ENCODE assay signal across 15 cellular contexts in the genomic region with DNA sequence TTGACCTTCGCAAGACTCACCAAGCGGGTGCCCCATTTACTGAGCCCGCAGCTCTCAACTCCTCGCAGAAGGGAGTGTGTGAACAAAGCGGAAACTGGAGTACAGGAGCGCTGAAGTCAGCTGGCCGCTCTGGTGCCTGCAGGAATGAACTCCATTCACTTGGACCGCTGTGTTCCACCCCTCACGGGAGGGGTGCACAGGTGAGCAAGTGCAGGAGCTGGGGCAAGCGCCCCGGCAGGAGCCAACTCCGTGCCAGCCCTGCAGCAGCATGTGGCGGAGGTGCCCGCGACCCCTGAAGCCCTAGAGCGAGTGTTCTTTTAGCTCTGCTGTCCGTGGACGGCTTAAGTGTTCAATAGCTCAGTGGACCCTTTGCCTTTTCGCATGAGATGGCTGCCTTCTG.
DNase-seq lines count a peak whose midpoint lies in the region; ATAC-seq and TF ChIP-seq lines count a peak whose summit lies in the region.
"Had no signal": no experiment of that assay in that cellular context is flagged by ENCODE, and none has a peak within 500 bp of the region (broad histone marks: within the 10 kb centered on the region; RNA-seq: fewer than 3 reads in every experiment).

No MANE protein-coding gene starts in this region.

- H3K27me3 ChIP-seq in GM23338 (ENCODE audit: insufficient read depth) (no peaks in the 10 kb centered on the region), aorta (ENCODE audit: control insufficient read depth in 1 of 2, insufficient read depth in 2 of 2, low read length in 1 of 2) (no peaks in the 10 kb centered on the region)
- H3K27me3 ChIP-seq: BLaER1 treated with 17β-estradiol and CSF1 and Interleukin-3, amounts not matched to agents 10 nM and 100 nM had no signal

- ATAC-seq in GM23338 (no peak), WTC11 (peak; percentile 51), aorta (ENCODE audit: low FRiP score) (peak; percentile 7)
- ATAC-seq: CD8-positive, alpha-beta T cell had no signal

- H3F3A ChIP-seq in GM23338 (replicated peaks; ENCODE audit: low read depth): no peaks in the 10 kb centered on the region

- no peaks in the 10 kb centered on the region; the same call in 1 of the 2 replicates for H3K9me2 ChIP-seq in GM23338 (ENCODE audit: insufficient read depth)

- H4K20me1 ChIP-seq in GM23338 (replicated peaks; ENCODE audit: insufficient read depth): no peaks in the 10 kb centered on the region
- H4K20me1 ChIP-seq: BLaER1 treated with 17β-estradiol and CSF1 and Interleukin-3, amounts not matched to agents 10 nM and 100 nM had no signal

- H3K4me3 Mint-ChIP-seq in GM23338: no peak overlapping the region
- H3K4me3 Mint-ChIP-seq in WTC11: no peak overlapping the region
- H3K4me3 Mint-ChIP-seq: B cell; CD8-positive, alpha-beta T cell; H9 had no signal

- H3K9me3 ChIP-seq in aorta (ENCODE audit: control insufficient read depth, low read length): no peaks in the 10 kb centered on the region

- H3K4me1 ChIP-seq in GM23338 (ENCODE audit: insufficient read depth): no peaks in the 10 kb centered on the region
- no peaks in the 10 kb centered on the region for H3K4me1 ChIP-seq in aorta (ENCODE audit: control insufficient read depth in 1 of 2, insufficient read depth in 2 of 2, low read length in 2 of 2)
- H3K4me1 ChIP-seq: BLaER1 treated with 17β-estradiol and CSF1 and Interleukin-3, amounts not matched to agents 10 nM and 100 nM had no signal

- POLR2A ChIA-PET in WTC11 (lab: Charles Lee): interaction anchor here (0.7 kb wide), 1 partner anchor 492 kb away, joined by 3 read pairs; no protein-coding TSS in a partner anchor

- H3K4me3 ChIP-seq in GM23338: no peak overlapping the region
- H3K4me3 ChIP-seq in aorta (ENCODE audit: low read length in 2 of 2): no peak overlapping the region
- H3K4me3 ChIP-seq: BLaER1 treated with 17β-estradiol and CSF1 and Interleukin-3, amounts not matched to agents 10 nM and 100 nM had no signal

- peaks cover 26% of the 10 kb centered on the region; the same call in 2 of the 3 replicates for H3K36me3 Mint-ChIP-seq in GM23338 (ENCODE audit: low read depth)
- H3K36me3 Mint-ChIP-seq in WTC11: peaks cover 33% of the 10 kb centered on the region
- H3K36me3 Mint-ChIP-seq: CD8-positive, alpha-beta T cell had no signal

- H3K4me2 ChIP-seq in GM23338: no peak overlapping the region
- H3K4me2 ChIP-seq: BLaER1 treated with 17β-estradiol and CSF1 and Interleukin-3, amounts not matched to agents 10 nM and 100 nM had no signal

- intact Hi-C loops in aorta (cut with DNase I): no loop called here

- CTCF ChIA-PET in WTC11 (lab: Charles Lee): no interaction called here

- H3K79me2 ChIP-seq in GM23338 (replicated peaks; ENCODE audit: insufficient read depth): no peaks in the 10 kb centered on the region

- H3K27ac ChIP-seq in GM23338 (ENCODE audit: low read depth) (no peak overlapping the region), aorta (ENCODE audit: low read depth in 1 of 2, low read length in 2 of 2) (no peak overlapping the region)
- H3K27ac ChIP-seq: BLaER1 treated with 17β-estradiol and CSF1 and Interleukin-3, amounts not matched to agents 10 nM and 100 nM; HL-60 had no signal

- peak overlapping the region; percentile 54; the same call in 1 of the 2 replicates for H2AFZ ChIP-seq in GM23338

- TF ChIP-seq CTCF in GM23338 (conservative IDR thresholded peaks at IDR 0.05; ENCODE audit: low read depth in 2 of 2) (no peak), WTC11 (IDR thresholded peaks at IDR 0.05) (no peak)

- H3K36me3 ChIP-seq in GM23338 (ENCODE audit: insufficient read depth) (no peaks in the 10 kb centered on the region), aorta (ENCODE audit: control insufficient read depth in 1 of 2, insufficient read depth in 2 of 2, low read length in 1 of 2) (no peaks in the 10 kb centered on the region)
- H3K36me3 ChIP-seq: BLaER1 treated with 17β-estradiol and CSF1 and Interleukin-3, amounts not matched to agents 10 nM and 100 nM had no signal

- H3K9me3 Mint-ChIP-seq in GM23338 (peaks cover 13% of the 10 kb centered on the region), WTC11 (peaks cover 17% of the 10 kb centered on the region)

- H3K4me1 Mint-ChIP-seq in GM23338 (peaks cover 6% of the 10 kb centered on the region; the same call in 2 of the 3 replicates), WTC11 (peaks cover 40% of the 10 kb centered on the region)
- H3K4me1 Mint-ChIP-seq: B cell had no signal

- no peak overlapping the region for H3K27ac Mint-ChIP-seq in GM23338
- no peak overlapping the region for H3K27ac Mint-ChIP-seq in WTC11
- H3K27ac Mint-ChIP-seq: B cell; CD8-positive, alpha-beta T cell had no signal

- WGBS in aorta, 2 donors: 96 to 97% methylated on average over 19 of the region's 19 CpGs

- H3K27me3 Mint-ChIP-seq in GM23338 (ENCODE audit: insufficient read depth, low read depth, poor library complexity) (peaks cover 1% of the 10 kb centered on the region), WTC11 (ENCODE audit: low read depth) (no peaks in the 10 kb centered on the region)
- H3K27me3 Mint-ChIP-seq: B cell had no signal

- DNase-seq in D341Med (ENCODE audit: low spot score) (peak; percentile 10), GM23338 (ENCODE audit: low spot score) (no peak), WTC11 (ENCODE audit: low spot score) (no peak), aorta (peak in 1 of 2 donors; percentile 55), SIG-M5 treated with dmso at 0.1 percent for 504 hours (lab: John Stamatoyannopoulos, UW; ENCODE audit: unreplicated experiment) (no peak), nucleus accumbens (lab: John Stamatoyannopoulos, UW) (no peak)
- DNase-seq: Calu3; CD8-positive, alpha-beta T cell; DMS 273 treated with DMSO at 0.1 percent for 48 hours; GDM1; GOT3; H9 had no signal

TF ChIP-seq in GM23338, 12 proteins besides CTCF, POLR2A, EP300 and RAD21 (continues in another document):
- TF ChIP-seq EZH2phosphoT487 (IDR thresholded peaks at IDR 0.05; ENCODE audit: unreplicated experiment) (no peak), NANOG (IDR thresholded peaks at IDR 0.05; ENCODE audit: borderline replicate concordance) (no peak)

TF ChIP-seq in WTC11, 78 proteins besides CTCF, POLR2A, EP300 and RAD21:
- TF ChIP-seq, protein P1, sequence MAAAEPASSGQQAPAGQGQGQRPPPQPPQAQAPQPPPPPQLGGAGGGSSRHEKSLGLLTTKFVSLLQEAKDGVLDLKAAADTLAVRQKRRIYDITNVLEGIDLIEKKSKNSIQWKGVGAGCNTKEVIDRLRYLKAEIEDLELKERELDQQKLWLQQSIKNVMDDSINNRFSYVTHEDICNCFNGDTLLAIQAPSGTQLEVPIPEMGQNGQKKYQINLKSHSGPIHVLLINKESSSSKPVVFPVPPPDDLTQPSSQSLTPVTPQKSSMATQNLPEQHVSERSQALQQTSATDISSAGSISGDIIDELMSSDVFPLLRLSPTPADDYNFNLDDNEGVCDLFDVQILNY (CRISPR knock-in tag; IDR thresholded peaks at IDR 0.05): no peak
TF ChIP-seq in WTC11: peak in this region for 0.
